ENCODE assay signal across 24 cellular contexts in the genomic region with DNA sequence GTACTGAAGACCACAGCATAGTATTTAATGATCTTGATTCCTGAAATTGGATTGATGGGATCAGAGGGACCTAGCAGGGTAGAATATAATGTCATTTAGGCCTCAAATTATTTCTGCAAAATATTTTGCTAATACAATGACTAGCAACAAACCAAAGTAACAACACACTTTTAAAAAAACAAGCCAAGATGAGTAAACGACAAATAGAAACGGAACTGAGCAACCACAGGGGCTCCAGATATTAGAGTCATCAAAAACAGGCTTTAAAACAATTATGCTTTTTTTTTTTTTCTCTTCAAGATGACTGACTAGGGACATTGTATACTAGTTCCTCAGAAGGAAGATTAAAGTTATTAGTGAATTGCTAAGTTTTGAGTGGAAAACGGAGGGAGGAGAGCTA.
DNase-seq lines count a peak whose midpoint lies in the region; ATAC-seq and TF ChIP-seq lines count a peak whose summit lies in the region.
"Had no signal": no experiment of that assay in that cellular context is flagged by ENCODE, and none has a peak within 500 bp of the region (broad histone marks: within the 10 kb centered on the region; RNA-seq: fewer than 3 reads in every experiment).

No MANE protein-coding gene starts in this region.

- H3K9me3 ChIP-seq in OCI-LY3 (ENCODE audit: insufficient read depth, low read length) = no peaks in the 10 kb centered on the region
- H3K9me3 ChIP-seq: BE2C, BLaER1 had no signal

- H3K4me1 Mint-ChIP-seq in GM23338 = peaks cover 5% of the 10 kb centered on the region; the same call in 2 of the 3 replicates
- H3K4me1 Mint-ChIP-seq in activated CD8-positive, alpha-beta T cell treated with anti-CD3 and anti-CD28 coated beads for 36 hours (ENCODE audit: low read depth) = no peaks in the 10 kb centered on the region
- H3K4me1 Mint-ChIP-seq in activated T-cell treated with anti-CD3 and anti-CD28 coated beads, Interleukin-2, amount 50 U/mL, for 4 hours (ENCODE audit: low read depth) = no peaks in the 10 kb centered on the region
- H3K4me1 Mint-ChIP-seq: CD14-positive monocyte; CD4-positive, alpha-beta memory T cell; CD4-positive, CD25-positive, alpha-beta regulatory T cell; CD8-positive, alpha-beta memory T cell had no signal

- H3K36me3 ChIP-seq in GM23338 (ENCODE audit: insufficient read depth) = no peaks in the 10 kb centered on the region
- H3K36me3 ChIP-seq in OCI-LY3 (replicated peaks; ENCODE audit: low read depth, low read length) = no peaks in the 10 kb centered on the region
- H3K36me3 ChIP-seq: BE2C, BLaER1 had no signal

- intact Hi-C loops in activated CD8-positive, alpha-beta T cell treated with anti-CD3 and anti-CD28 coated beads for 36 hours (cut with micrococcal nuclease) = no loop called here

- TF ChIP-seq CTCF in GM12865 (IDR thresholded peaks at IDR 0.05; ENCODE audit: insufficient read depth, low read depth, low read length, missing control alignments) (no peak), GM23338 (conservative IDR thresholded peaks at IDR 0.05; ENCODE audit: low read depth in 2 of 2) (no peak), OCI-LY3 (IDR thresholded peaks at IDR 0.05; ENCODE audit: low read depth, low read length) (no peak)
- no peak for TF ChIP-seq CTCF in activated CD8-positive, alpha-beta T cell treated with anti-CD3 and anti-CD28 coated beads for 36 hours (IDR thresholded peaks at IDR 0.05)

- H3K9me3 Mint-ChIP-seq in GM23338 = no peaks in the 10 kb centered on the region
- peaks cover 2% of the 10 kb centered on the region for H3K9me3 Mint-ChIP-seq in activated CD8-positive, alpha-beta T cell treated with anti-CD3 and anti-CD28 coated beads for 36 hours
- H3K9me3 Mint-ChIP-seq in activated T-cell treated with anti-CD3 and anti-CD28 coated beads, Interleukin-2, amount 50 U/mL, for 4 hours = no peaks in the 10 kb centered on the region

- H3K27ac Mint-ChIP-seq in GM23338 = no peak overlapping the region
- no peak overlapping the region for H3K27ac Mint-ChIP-seq in activated CD8-positive, alpha-beta T cell treated with anti-CD3 and anti-CD28 coated beads for 36 hours
- H3K27ac Mint-ChIP-seq: CD14-positive monocyte; CD4-positive, alpha-beta memory T cell; CD4-positive, CD25-positive, alpha-beta regulatory T cell; CD8-positive, alpha-beta memory T cell had no signal

- no peak overlapping the region for H3K4me3 ChIP-seq in GM12865 (ENCODE audit: low read depth, low read length)
- H3K4me3 ChIP-seq in GM23338 = no peak overlapping the region
- no peak overlapping the region for H3K4me3 ChIP-seq in OCI-LY3 (ENCODE audit: low read length)
- H3K4me3 ChIP-seq: BLaER1 had no signal

- ATAC-seq in GM23338 (no peak), HG03025 (IDR thresholded peaks at IDR 0.05; ENCODE audit: low FRiP score, unreplicated experiment) (no peak)
- no peak for ATAC-seq in activated CD8-positive, alpha-beta T cell treated with anti-CD3 and anti-CD28 coated beads for 36 hours
- no peak for ATAC-seq in activated T-cell treated with anti-CD3 and anti-CD28 coated beads, Interleukin-2, amount 50 U/mL, for 4 hours

- H3K4me1 ChIP-seq in GM23338 (ENCODE audit: insufficient read depth) (no peaks in the 10 kb centered on the region), OCI-LY3 (ENCODE audit: low read length) (peaks cover 8% of the 10 kb centered on the region)
- H3K4me1 ChIP-seq: BE2C had no signal

- H3K4me2 ChIP-seq in GM23338 = no peak overlapping the region
- H3K4me2 ChIP-seq in OCI-LY3 (ENCODE audit: low read length) = peak overlapping the region; percentile 13; the same call in 1 of the 2 replicates

- H4K20me1 ChIP-seq in GM23338 (replicated peaks; ENCODE audit: insufficient read depth) (no peaks in the 10 kb centered on the region), OCI-LY3 (ENCODE audit: insufficient read depth, low read length) (no peaks in the 10 kb centered on the region)
- H4K20me1 ChIP-seq: BLaER1 had no signal

- H3K4me3 Mint-ChIP-seq in GM23338 = no peak overlapping the region
- no peak overlapping the region for H3K4me3 Mint-ChIP-seq in activated CD8-positive, alpha-beta T cell treated with anti-CD3 and anti-CD28 coated beads for 36 hours
- no peak overlapping the region for H3K4me3 Mint-ChIP-seq in activated T-cell treated with anti-CD3 and anti-CD28 coated beads, Interleukin-2, amount 50 U/mL, for 4 hours
- H3K4me3 Mint-ChIP-seq: CD14-positive monocyte; CD4-positive, alpha-beta memory T cell; CD4-positive, CD25-positive, alpha-beta regulatory T cell; CD8-positive, alpha-beta memory T cell had no signal

- no peaks in the 10 kb centered on the region for H3F3A ChIP-seq in GM23338 (replicated peaks; ENCODE audit: low read depth)

- DNase-seq in GM12865 (ENCODE audit: low read depth) (peak; percentile 19), GM23338 (ENCODE audit: low spot score) (no peak), HK-2 (ENCODE audit: unreplicated experiment) (no peak)
- DNase-seq in activated CD8-positive, alpha-beta T cell treated with anti-CD3 and anti-CD28 coated beads for 36 hours = no peak
- DNase-seq in activated T-cell treated with anti-CD3 and anti-CD28 coated beads, Interleukin-2, amount 50 U/mL, for 4 hours = no peak
- DNase-seq: 8988T; ACHN; BE2C; C1 segment of cervical spinal cord; CD4-positive, alpha-beta memory T cell; CD4-positive, CD25-positive, alpha-beta regulatory T cell; CD8-positive, alpha-beta memory T cell; COR-L47; DMS 273 treated with DMSO at 0.1 percent for 48 hours; DMS153; DMS53; DMS79; DND-41; EL; GF-D8 had no signal

- no peak overlapping the region for H3K9ac ChIP-seq in OCI-LY3 (ENCODE audit: low read length)
- H3K9ac ChIP-seq: BLaER1 had no signal

- no peaks in the 10 kb centered on the region for H3K27me3 ChIP-seq in GM23338 (ENCODE audit: insufficient read depth)
- peaks cover 8% of the 10 kb centered on the region; the same call in 1 of the 2 replicates for H3K27me3 ChIP-seq in OCI-LY3 (ENCODE audit: low read depth, low read length)
- H3K27me3 ChIP-seq: BE2C, BLaER1 had no signal

- H2AFZ ChIP-seq in GM23338 (peak overlapping the region; percentile 29; the same call in 1 of the 2 replicates), OCI-LY3 (ENCODE audit: low read depth, low read length) (no peak overlapping the region)

- H3K79me2 ChIP-seq in GM23338 (replicated peaks; ENCODE audit: insufficient read depth) = no peaks in the 10 kb centered on the region
- H3K79me2 ChIP-seq in OCI-LY3 (ENCODE audit: low read length) = no peaks in the 10 kb centered on the region

- CTCF ChIA-PET in activated CD8-positive, alpha-beta T cell treated with anti-CD3 and anti-CD28 coated beads for 36 hours (lab: Charles Lee) = no interaction called here

- POLR2A ChIA-PET in activated CD8-positive, alpha-beta T cell treated with anti-CD3 and anti-CD28 coated beads for 36 hours (lab: Charles Lee) = no interaction called here

- H3K27ac ChIP-seq in GM23338 (ENCODE audit: low read depth) = no peak overlapping the region
- no peak overlapping the region for H3K27ac ChIP-seq in OCI-LY3 (ENCODE audit: low read length)
- H3K27ac ChIP-seq: BLaER1 had no signal

- peaks cover 5% of the 10 kb centered on the region; the same call in 1 of the 2 replicates for H3K9me2 ChIP-seq in GM23338 (ENCODE audit: insufficient read depth)

- no peaks in the 10 kb centered on the region for H3K36me3 Mint-ChIP-seq in GM23338 (ENCODE audit: low read depth)
- H3K36me3 Mint-ChIP-seq in activated CD8-positive, alpha-beta T cell treated with anti-CD3 and anti-CD28 coated beads for 36 hours (ENCODE audit: low read depth) = no peaks in the 10 kb centered on the region
- no peaks in the 10 kb centered on the region for H3K36me3 Mint-ChIP-seq in activated T-cell treated with anti-CD3 and anti-CD28 coated beads, Interleukin-2, amount 50 U/mL, for 4 hours (ENCODE audit: insufficient read depth)
- H3K36me3 Mint-ChIP-seq: CD14-positive monocyte; CD4-positive, alpha-beta memory T cell; CD4-positive, CD25-positive, alpha-beta regulatory T cell; CD8-positive, alpha-beta memory T cell had no signal

- no peaks in the 10 kb centered on the region for H3K27me3 Mint-ChIP-seq in GM23338 (ENCODE audit: insufficient read depth, low read depth, poor library complexity)
- no peaks in the 10 kb centered on the region for H3K27me3 Mint-ChIP-seq in activated CD8-positive, alpha-beta T cell treated with anti-CD3 and anti-CD28 coated beads for 36 hours
- H3K27me3 Mint-ChIP-seq in activated T-cell treated with anti-CD3 and anti-CD28 coated beads, Interleukin-2, amount 50 U/mL, for 4 hours (ENCODE audit: low read depth) = no peaks in the 10 kb centered on the region
- H3K27me3 Mint-ChIP-seq: CD4-positive, alpha-beta memory T cell; CD4-positive, CD25-positive, alpha-beta regulatory T cell; CD8-positive, alpha-beta memory T cell had no signal

TF ChIP-seq in GM23338, 12 proteins besides CTCF, POLR2A, EP300 and RAD21 (continues in another document):
- TF ChIP-seq JUNB (IDR thresholded peaks at IDR 0.05; ENCODE audit: unreplicated experiment) (no peak), POLR2AphosphoS5 (IDR thresholded peaks at IDR 0.05; ENCODE audit: low read depth) (no peak), STAT1 (IDR thresholded peaks at IDR 0.05; ENCODE audit: unreplicated experiment) (no peak), EZH2 (IDR thresholded peaks at IDR 0.05; ENCODE audit: low read depth, unreplicated experiment) (no peak)
- TF ChIP-seq, protein P1, sequence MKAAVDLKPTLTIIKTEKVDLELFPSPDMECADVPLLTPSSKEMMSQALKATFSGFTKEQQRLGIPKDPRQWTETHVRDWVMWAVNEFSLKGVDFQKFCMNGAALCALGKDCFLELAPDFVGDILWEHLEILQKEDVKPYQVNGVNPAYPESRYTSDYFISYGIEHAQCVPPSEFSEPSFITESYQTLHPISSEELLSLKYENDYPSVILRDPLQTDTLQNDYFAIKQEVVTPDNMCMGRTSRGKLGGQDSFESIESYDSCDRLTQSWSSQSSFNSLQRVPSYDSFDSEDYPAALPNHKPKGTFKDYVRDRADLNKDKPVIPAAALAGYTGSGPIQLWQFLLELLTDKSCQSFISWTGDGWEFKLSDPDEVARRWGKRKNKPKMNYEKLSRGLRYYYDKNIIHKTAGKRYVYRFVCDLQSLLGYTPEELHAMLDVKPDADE (IDR thresholded peaks at IDR 0.05) = no peak
